ENCODE assay signal across 23 cellular contexts in the genomic region with DNA sequence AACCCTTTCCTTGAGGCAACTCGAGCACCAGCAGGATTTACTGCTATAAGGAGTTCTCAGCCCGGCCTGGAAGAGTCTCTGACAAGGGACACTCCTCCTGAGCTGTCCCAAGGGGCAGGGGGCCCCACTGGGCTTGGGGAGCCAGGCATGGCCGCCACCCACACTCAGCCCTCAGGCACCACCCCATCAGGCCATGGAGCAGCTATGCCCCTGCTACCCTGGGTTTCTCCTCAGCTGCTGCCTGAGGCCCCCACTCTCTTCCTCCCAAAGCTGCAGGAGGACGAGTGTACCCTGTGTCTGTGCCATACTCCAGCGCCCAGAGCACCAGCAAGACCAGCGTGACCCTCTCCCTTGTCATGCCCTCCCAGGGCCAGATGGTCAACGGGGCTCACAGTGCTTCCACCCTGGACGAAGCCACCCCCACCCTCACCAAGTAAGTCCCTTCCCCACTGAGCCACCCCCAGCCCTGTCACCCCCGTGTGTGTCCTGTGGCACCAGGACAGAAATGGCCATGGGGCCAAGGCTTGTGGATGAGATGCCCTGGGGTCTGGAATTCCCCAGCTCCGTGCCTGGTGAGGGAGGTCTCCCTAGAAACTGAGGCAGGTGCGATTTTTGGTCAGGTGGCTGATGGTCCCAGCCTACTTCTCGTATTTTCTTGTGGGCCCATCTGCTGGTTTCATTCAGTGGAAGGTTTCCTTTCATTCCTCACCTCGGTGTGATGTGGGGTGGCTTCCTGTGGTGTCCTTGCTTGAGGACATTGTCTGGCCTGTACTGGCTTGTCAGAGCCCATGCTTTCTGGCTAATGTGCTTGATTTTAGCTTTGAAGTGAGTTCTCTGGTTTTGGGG. TPM values are rescaled to one million over a fixed set of nuclear protein-coding genes. Genes with fewer than 3 reads are reported as not detected.
A peak's percentile ranks its signal among the peaks of the same experiment; 100 is the strongest.
DNase-seq lines count a peak whose midpoint lies in the region; ATAC-seq and TF ChIP-seq lines count a peak whose summit lies in the region.
"Had no signal": no experiment of that assay in that cellular context is flagged by ENCODE, and none has a peak within 500 bp of the region (broad histone marks: within the 10 kb centered on the region; RNA-seq: fewer than 3 reads in every experiment).

No MANE protein-coding gene starts in this region.

- H3K4me3 ChIP-seq in HUES48 (ENCODE audit: low read depth, low read length) (no peak overlapping the region), mammary epithelial cell (replicated peaks in 1 of 3; ENCODE audit: insufficient read depth in 1 of 3, low read depth in 2 of 3, low read length in 3 of 3) (no peak overlapping the region), thymus (ENCODE audit: low read length) (no peak overlapping the region)
- H3K4me3 ChIP-seq: ascending aorta, Peyer's patch, right lobe of liver, SJSA1, upper lobe of left lung had no signal

- peak overlapping the region; percentile 10 for H2AFZ ChIP-seq in mammary epithelial cell (ENCODE audit: low read depth, low read length)

- H3K27ac ChIP-seq in HUES48 (ENCODE audit: low read depth, low read length) (peak overlapping the region; percentile 58), mammary epithelial cell (ENCODE audit: insufficient read depth, low read depth, low read length) (no peak overlapping the region), thymus (ENCODE audit: low read depth) (peak overlapping the region; percentile 15)
- H3K27ac ChIP-seq: epithelial cell of prostate, Peyer's patch, right lobe of liver, SJSA1, upper lobe of left lung had no signal

- 46% methylated on average over 10 of the region's 13 CpGs for WGBS in mammary epithelial cell (ENCODE audit: low coverage, missing lambda C conversion rate)
- WGBS in thymus, result 96% methylated on average over 13 of the region's 13 CpGs

- peaks cover 9% of the 10 kb centered on the region for H3K36me3 Mint-ChIP-seq in mesothelial cell of epicardium

- H3K9ac ChIP-seq in HUES48 (ENCODE audit: low read depth, low read length) (no peak overlapping the region), mammary epithelial cell (ENCODE audit: insufficient read depth, low read length) (no peak overlapping the region)

- intact Hi-C loops in mammary epithelial cell (cut with micrococcal nuclease), result no loop called here

- peak overlapping the region; percentile 94 for H3K27ac Mint-ChIP-seq in mesothelial cell of epicardium
- H3K27ac Mint-ChIP-seq: activated naive CD4-positive, alpha-beta T cell treated with anti-CD3 and anti-CD28 coated beads, Interleukin-2, amount 50 U/mL, for 24 hours; CD4-positive, CD25-positive, alpha-beta regulatory T cell; naive thymus-derived CD4-positive, alpha-beta T cell; stimulated activated naive CD8-positive, alpha-beta T cell treated with anti-CD3 and anti-CD28 coated beads, Interleukin-15, amount 100 ng/mL, for 72 hours; T-helper 17 cell had no signal

- H3K27me3 ChIP-seq in HUES48 (ENCODE audit: control insufficient read depth, insufficient read depth, low read length) (no peaks in the 10 kb centered on the region), mammary epithelial cell (ENCODE audit: insufficient read depth, low read length) (no peaks in the 10 kb centered on the region), thymus (ENCODE audit: control insufficient read depth, insufficient read depth) (no peaks in the 10 kb centered on the region)
- H3K27me3 ChIP-seq: ascending aorta, Peyer's patch, right lobe of liver, SJSA1, upper lobe of left lung had no signal

- DNase-seq in mammary epithelial cell, result no peak
- no peak for DNase-seq in mesothelial cell of epicardium (ENCODE audit: low spot score in 2 of 2, unreplicated experiment in 2 of 2)
- no peak for DNase-seq in NCI-H82 (lab: John Stamatoyannopoulos, UW)
- no peak for DNase-seq in NCI-H2107 (lab: John Stamatoyannopoulos, UW)
- DNase-seq: activated CD4-positive, alpha-beta T cell treated with anti-CD3 and anti-CD28 coated beads for 48 hours; CD4-positive, CD25-positive, alpha-beta regulatory T cell; naive thymus-derived CD4-positive, alpha-beta T cell; NCI-H1092 treated with DMSO at 0.1 percent for 48 hours; NCI-H2029 treated with DMSO at 0.1 percent for 48 hours; stimulated activated naive CD8-positive, alpha-beta T cell treated with anti-CD3 and anti-CD28 coated beads, Interleukin-15, amount 100 ng/mL, for 72 hours; T-helper 17 cell; upper lobe of left lung had no signal

- BruUV-seq in mammary epithelial cell (replicated peaks; lab: Mats Ljungman, UMichigan), result no TSS peak

- H3K4me1 ChIP-seq in HUES48 (ENCODE audit: control insufficient read depth, insufficient read depth, low read length), result peaks cover 16% of the 10 kb centered on the region
- peaks cover 11% of the 10 kb centered on the region for H3K4me1 ChIP-seq in mammary epithelial cell (ENCODE audit: insufficient read depth, low read length)
- H3K4me1 ChIP-seq in thymus (ENCODE audit: control insufficient read depth, insufficient read depth, low read length), result no peaks in the 10 kb centered on the region
- H3K4me1 ChIP-seq: Peyer's patch, right lobe of liver, SJSA1 had no signal

- H3K4me3 Mint-ChIP-seq in mesothelial cell of epicardium, result no peak overlapping the region
- H3K4me3 Mint-ChIP-seq: activated naive CD4-positive, alpha-beta T cell treated with anti-CD3 and anti-CD28 coated beads, Interleukin-2, amount 50 U/mL, for 24 hours; CD4-positive, CD25-positive, alpha-beta regulatory T cell; naive thymus-derived CD4-positive, alpha-beta T cell; stimulated activated naive CD8-positive, alpha-beta T cell treated with anti-CD3 and anti-CD28 coated beads, Interleukin-15, amount 100 ng/mL, for 72 hours; T-helper 17 cell had no signal

- no peaks in the 10 kb centered on the region for H3K79me2 ChIP-seq in mammary epithelial cell (ENCODE audit: insufficient read depth, low read length)

- peaks cover 37% of the 10 kb centered on the region for H3K36me3 ChIP-seq in HUES48 (ENCODE audit: control insufficient read depth, insufficient read depth, low read length)
- peaks cover 5% of the 10 kb centered on the region for H3K36me3 ChIP-seq in mammary epithelial cell (ENCODE audit: insufficient read depth, low read length)
- peaks cover 71% of the 10 kb centered on the region for H3K36me3 ChIP-seq in thymus (ENCODE audit: control insufficient read depth, insufficient read depth)

- H3K9me3 Mint-ChIP-seq in mesothelial cell of epicardium, result no peaks in the 10 kb centered on the region
- H3K9me3 Mint-ChIP-seq: activated naive CD4-positive, alpha-beta T cell treated with anti-CD3 and anti-CD28 coated beads, Interleukin-2, amount 50 U/mL, for 24 hours; stimulated activated naive CD8-positive, alpha-beta T cell treated with anti-CD3 and anti-CD28 coated beads, Interleukin-15, amount 100 ng/mL, for 72 hours had no signal

- TF ChIP-seq CTCF in mammary epithelial cell (conservative IDR thresholded peaks at IDR 0.05 in 1 of 2, IDR thresholded peaks at IDR 0.05 in 1 of 2; ENCODE audit: extremely low read depth in 1 of 2, insufficient read depth in 1 of 2, low read depth in 1 of 2, low read length in 2 of 2), result no peak
- TF ChIP-seq CTCF in mesothelial cell of epicardium (IDR thresholded peaks at IDR 0.05; ENCODE audit: unreplicated experiment), result no peak

- H3K4me1 Mint-ChIP-seq in mesothelial cell of epicardium, result peaks cover 24% of the 10 kb centered on the region
- H3K4me1 Mint-ChIP-seq: activated naive CD4-positive, alpha-beta T cell treated with anti-CD3 and anti-CD28 coated beads, Interleukin-2, amount 50 U/mL, for 24 hours; CD4-positive, CD25-positive, alpha-beta regulatory T cell; naive thymus-derived CD4-positive, alpha-beta T cell; stimulated activated naive CD8-positive, alpha-beta T cell treated with anti-CD3 and anti-CD28 coated beads, Interleukin-15, amount 100 ng/mL, for 72 hours; T-helper 17 cell had no signal

- no peak for ATAC-seq in HG02763 (IDR thresholded peaks at IDR 0.05; ENCODE audit: unreplicated experiment)
- ATAC-seq: naive thymus-derived CD4-positive, alpha-beta T cell; stimulated activated naive CD8-positive, alpha-beta T cell treated with anti-CD3 and anti-CD28 coated beads, Interleukin-15, amount 100 ng/mL, for 72 hours; T-helper 17 cell had no signal

- no peak overlapping the region for H3K4me2 ChIP-seq in mammary epithelial cell (ENCODE audit: insufficient read depth, low read depth, low read length)

- H3K9me3 ChIP-seq in HUES48 (ENCODE audit: control insufficient read depth, insufficient read depth, low read length) (no peaks in the 10 kb centered on the region), mammary epithelial cell (replicated peaks; ENCODE audit: insufficient read depth, low read length) (no peaks in the 10 kb centered on the region), thymus (ENCODE audit: control insufficient read depth) (no peaks in the 10 kb centered on the region)
- H3K9me3 ChIP-seq: ascending aorta, Peyer's patch, right lobe of liver, SJSA1, upper lobe of left lung had no signal

- dilution Hi-C loops in mammary epithelial cell (cut with HindIII; ENCODE audit: low sequenced_read_pairs), result no loop called here

- H4K20me1 ChIP-seq in mammary epithelial cell (ENCODE audit: insufficient read depth, low read length), result no peaks in the 10 kb centered on the region

- CTCF ChIA-PET in mammary epithelial cell (lab: Charles Lee; ENCODE audit: low non-redundant PET), result no interaction called here

- in situ Hi-C loops in mammary epithelial cell (cut with MboI; ENCODE audit: low sequenced_read_pairs in 2 of 2), result no loop called here

- no peaks in the 10 kb centered on the region for H3K27me3 Mint-ChIP-seq in mesothelial cell of epicardium (ENCODE audit: low read depth)
- H3K27me3 Mint-ChIP-seq: activated naive CD4-positive, alpha-beta T cell treated with anti-CD3 and anti-CD28 coated beads, Interleukin-2, amount 50 U/mL, for 24 hours; CD4-positive, CD25-positive, alpha-beta regulatory T cell; naive thymus-derived CD4-positive, alpha-beta T cell; stimulated activated naive CD8-positive, alpha-beta T cell treated with anti-CD3 and anti-CD28 coated beads, Interleukin-15, amount 100 ng/mL, for 72 hours; T-helper 17 cell had no signal

RNA-seq across cellular contexts. Expression of gene TAB1, which starts 28.4 kb away (rescaled TPM):
- 10 to 100 TPM; 14.7 to 17.8 TPM for total RNA-seq in mammary epithelial cell
- 16.0 TPM for polyA plus RNA-seq in mammary epithelial cell
- 7.5 TPM for polyA minus RNA-seq in mammary epithelial cell
- 30.1 to 32.9 TPM (median 30.6 TPM) in 3 replicates for total RNA-seq in mesothelial cell of epicardium
- polyA plus RNA-seq in thymus, result 15.2 TPM

RNA-seq across cellular contexts. Expression of gene MGAT3, which starts 28.8 kb away (rescaled TPM):
- total RNA-seq in mammary epithelial cell, result under 1 TPM in 1 of 2 donors, not detected in 1; under 0.01 TPM
- not detected for polyA plus RNA-seq in mammary epithelial cell
- not detected for polyA minus RNA-seq in mammary epithelial cell
- total RNA-seq in mesothelial cell of epicardium, result 43.6 to 45.3 TPM (median 45.0 TPM) in 3 replicates
- 3.7 TPM for polyA plus RNA-seq in thymus
- total RNA-seq: lung microvascular endothelial cell had no signal
- polyA plus RNA-seq: CD4-positive, CD25-positive, alpha-beta regulatory T cell; keratinocyte; naive thymus-derived CD4-positive, alpha-beta T cell had no signal

Comparison
In these comparisons a context has a peak if more than half of its experiments do, and no peak if none do; other contexts are left out.
1. RNA of gene MGAT3, which starts 28.8 kb away (total RNA-seq): 43.6 to 45.3 TPM in mesothelial cell of epicardium; under 0.01 TPM in mammary epithelial cell; every median in the first group is over 10 times any median in the second.